3 cellular contexts compared by ENCODE assay signal in the genomic region with DNA sequence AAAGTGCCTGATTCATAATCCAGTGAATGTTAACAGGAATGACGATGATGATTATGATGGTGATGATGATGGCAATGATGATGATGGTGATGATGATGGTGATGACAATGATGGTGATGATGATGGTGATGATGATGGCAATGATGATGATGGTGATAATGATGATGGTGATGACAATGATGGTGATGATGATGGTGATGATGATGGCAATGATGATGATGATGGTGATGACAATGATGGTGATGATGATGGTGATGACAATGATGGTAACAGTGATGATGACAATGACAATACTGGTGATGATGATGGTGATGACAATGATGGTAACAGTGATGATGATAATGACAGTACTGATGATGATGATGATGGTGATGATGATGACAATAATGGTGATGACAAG. TPM values are rescaled to one million over a fixed set of nuclear protein-coding genes. Genes with fewer than 3 reads are reported as not detected.
"Had no signal": no experiment of that assay in that cellular context is flagged by ENCODE, and none has a peak within 500 bp of the region (broad histone marks: within the 10 kb centered on the region; RNA-seq: fewer than 3 reads in every experiment).

No MANE protein-coding gene starts in this region.

RNA-seq across cellular contexts. Expression of a gene that starts 46.6 kb away (rescaled TPM):
- total RNA-seq: PC-3, Peyer's patch, Right ventricle myocardium superior had no signal
